In the genomic region with DNA sequence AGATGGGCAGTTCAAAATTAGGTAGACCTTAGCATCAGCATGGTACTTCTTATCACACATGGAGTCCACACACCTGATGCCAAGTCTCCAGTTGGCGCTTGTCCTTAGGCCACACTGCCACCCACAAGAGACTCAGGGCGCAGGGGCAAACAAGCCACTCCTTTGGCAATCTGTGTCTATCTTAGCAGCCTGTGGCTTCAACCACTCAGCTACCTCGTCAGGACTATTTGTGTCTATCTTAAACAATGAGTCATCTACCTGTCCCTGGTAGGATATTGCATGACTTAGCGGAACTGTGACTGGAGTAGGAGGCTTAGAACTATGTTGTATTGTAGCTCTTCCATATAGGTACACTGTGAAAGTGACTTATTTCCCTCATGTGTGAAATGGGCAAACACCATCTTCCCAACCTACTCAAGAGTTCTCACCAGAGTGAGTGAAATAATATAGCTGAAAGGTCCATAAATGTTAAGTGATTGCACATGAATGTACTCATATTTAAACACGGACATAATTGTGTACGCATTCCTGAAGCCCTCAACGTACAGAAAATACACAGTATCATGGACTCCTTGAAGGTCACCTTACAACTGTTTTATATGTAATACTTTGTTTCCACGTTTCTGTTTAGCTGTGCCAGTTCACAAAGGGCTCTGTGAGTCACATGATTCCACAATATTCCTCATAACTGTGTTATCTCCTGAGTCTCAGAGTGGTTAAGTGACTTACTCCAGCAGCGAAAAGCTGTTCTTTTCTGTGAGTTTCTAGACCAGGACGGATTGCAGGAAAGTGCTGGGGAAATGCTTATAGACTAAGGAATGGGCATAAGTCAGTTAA, we compare ENCODE assay signal across 8 cellular contexts. TPM values are rescaled to one million over a fixed set of nuclear protein-coding genes. Genes with fewer than 3 reads are reported as not detected.
A peak's percentile ranks its signal among the peaks of the same experiment; 100 is the strongest.
DNase-seq lines count a peak whose midpoint lies in the region; FAIRE-seq and TF ChIP-seq lines count a peak whose summit lies in the region.

No MANE protein-coding gene starts in this region.

- peak overlapping the region; percentile 84 for H3K4me2 ChIP-seq in OCI-LY3 (ENCODE audit: low read length)
- peak overlapping the region; percentile 91 for H3K4me2 ChIP-seq in mesendoderm (ENCODE audit: low read length)

- H4K5ac ChIP-seq in mesendoderm (ENCODE audit: low read length), result no peak overlapping the region

- H3K4ac ChIP-seq in mesendoderm (ENCODE audit: low read depth, low read length), result no peak overlapping the region

- H2BK120ac ChIP-seq in mesendoderm (ENCODE audit: low read depth, low read length), result no peak overlapping the region

- H3K9ac ChIP-seq in OCI-LY3 (ENCODE audit: low read length) (peak overlapping the region; percentile 99), mesendoderm (ENCODE audit: low read length) (peak overlapping the region; percentile 98)

- no peak for FAIRE-seq in bronchial epithelial cell (lab: Jason Lieb, UNC)

- no peak overlapping the region for H3K23ac ChIP-seq in mesendoderm (ENCODE audit: low read length)

- peaks cover 12% of the 10 kb centered on the region for H4K20me1 ChIP-seq in OCI-LY3 (ENCODE audit: insufficient read depth, low read length)

- intact Hi-C loops in tibial artery (cut with DNase I; ENCODE audit: low total_unique reads), result no loop called here

- no peak overlapping the region for H2BK15ac ChIP-seq in mesendoderm (replicated peaks; ENCODE audit: low read depth)

- H3K9me3 ChIP-seq in OCI-LY3 (ENCODE audit: insufficient read depth, low read length) (no peaks in the 10 kb centered on the region), tibial artery (no peaks in the 10 kb centered on the region)

- H2AFZ ChIP-seq in OCI-LY3 (ENCODE audit: low read depth, low read length), result no peak overlapping the region

- H3K36me3 ChIP-seq in OCI-LY3 (replicated peaks; ENCODE audit: low read depth, low read length) (peaks cover 34% of the 10 kb centered on the region), bronchial epithelial cell (ENCODE audit: control insufficient read depth, insufficient read depth, low read length) (peaks cover 17% of the 10 kb centered on the region), mesendoderm (ENCODE audit: control insufficient read depth, insufficient read depth, low read length) (peaks cover 16% of the 10 kb centered on the region), tibial artery (peaks cover 39 to 45% (median 39%) of the 10 kb centered on the region in 3 donors)

- H4K8ac ChIP-seq in mesendoderm (ENCODE audit: low read depth, low read length), result no peak overlapping the region

- H3K79me2 ChIP-seq in OCI-LY3 (ENCODE audit: low read length) (peaks cover 47% of the 10 kb centered on the region), mesendoderm (ENCODE audit: control insufficient read depth, insufficient read depth, low read length) (peaks cover 39% of the 10 kb centered on the region)

- H3K56ac ChIP-seq in mesendoderm (ENCODE audit: low read length), result peak overlapping the region; percentile 98

- WGBS in mesendoderm (ENCODE audit: extremely low coverage, insufficient coverage, low lambda C conversion rate), result no CpG with 5 or more reads among the region's 10 CpGs

- no peak overlapping the region for H3K18ac ChIP-seq in mesendoderm (ENCODE audit: low read length)

- H3K27ac ChIP-seq in OCI-LY3 (ENCODE audit: low read length) (peak overlapping the region; percentile 76), mesendoderm (ENCODE audit: low read depth, low read length) (no peak overlapping the region), tibial artery (peak overlapping the region; percentile 95 to 96)

- H3K27me3 ChIP-seq in OCI-LY3 (ENCODE audit: low read depth, low read length), result no peaks in the 10 kb centered on the region
- H3K27me3 ChIP-seq in bronchial epithelial cell (ENCODE audit: control insufficient read depth, insufficient read depth, low read length), result no peaks in the 10 kb centered on the region
- H3K27me3 ChIP-seq in mesendoderm (ENCODE audit: insufficient read depth, low read length, poor library complexity), result no peaks in the 10 kb centered on the region
- no peaks in the 10 kb centered on the region for H3K27me3 ChIP-seq in tibial artery

- TF ChIP-seq CTCF in GM12865 (IDR thresholded peaks at IDR 0.05; ENCODE audit: insufficient read depth, low read depth, low read length, missing control alignments), result no peak
- TF ChIP-seq CTCF in OCI-LY3 (IDR thresholded peaks at IDR 0.05; ENCODE audit: low read depth, low read length), result no peak
- no peak for TF ChIP-seq CTCF in bronchial epithelial cell (IDR thresholded peaks at IDR 0.05; ENCODE audit: insufficient read depth, low read length, severe bottlenecking)
- TF ChIP-seq CTCF in tibial artery (IDR thresholded peaks at IDR 0.05), result no peak

- H3K4me1 ChIP-seq in OCI-LY3 (ENCODE audit: low read length) (peaks cover 24% of the 10 kb centered on the region), mesendoderm (ENCODE audit: control insufficient read depth, low read depth, low read length) (peaks cover 10% of the 10 kb centered on the region), tibial artery (peaks cover 0 to 38% (median 20%) of the 10 kb centered on the region in 4 donors)

- peak overlapping the region; percentile 20 for H2AK5ac ChIP-seq in mesendoderm (ENCODE audit: low read length)

- H2BK5ac ChIP-seq in mesendoderm (ENCODE audit: low read length), result peak overlapping the region; percentile 9

- H3K4me3 ChIP-seq in GM12865 (ENCODE audit: low read depth, low read length) (peak overlapping the region; percentile 98), OCI-LY3 (ENCODE audit: low read length) (peak overlapping the region; percentile 96), bronchial epithelial cell (ENCODE audit: low read depth, low read length) (peak overlapping the region; percentile 99), mesendoderm (ENCODE audit: low read length) (peak overlapping the region; percentile 89), tibial artery (peak overlapping the region; percentile 74 to 95)

- DNase-seq in GM12865 (ENCODE audit: low read depth) (no peak), bronchial epithelial cell (ENCODE audit: low read depth) (peak; percentile 90), mesendoderm (peak; percentile 68), tibial artery (no peak), NCI-H1105 (lab: John Stamatoyannopoulos, UW) (no peak), T1000 (lab: John Stamatoyannopoulos, UW) (no peak)
- DNase-seq in effector CD4-positive, alpha-beta T cell, result no peak

- peaks cover 25% of the 10 kb centered on the region for H3K79me1 ChIP-seq in mesendoderm (ENCODE audit: low read length)

RNA-seq across cellular contexts. Expression of a gene that starts 1.6 kb away (rescaled TPM):
- total RNA-seq in bronchial epithelial cell, result 27.0 and 39.0 TPM in 2 replicates
- 43.4 TPM for polyA plus RNA-seq in mesendoderm (2013, experiment 1 of 2)
- polyA plus RNA-seq in mesendoderm (2013, experiment 2 of 2), result 43.6 TPM

Comparison
In these comparisons a context has a peak if more than half of its experiments do, and no peak if none do; other contexts are left out.
1. DNase-seq: peak in bronchial epithelial cell (single experiment) and mesendoderm (single experiment); none in GM12865 (single experiment), tibial artery (0 of 2), NCI-H1105 (single experiment), effector CD4-positive, alpha-beta T cell (single experiment) and T1000 (single experiment).
2. Peak in every context shown above with its lines, with median percentiles within 50 percentile points of each other: H3K4me3 ChIP-seq.